10 cellular contexts compared by ENCODE assay signal in the genomic region with DNA sequence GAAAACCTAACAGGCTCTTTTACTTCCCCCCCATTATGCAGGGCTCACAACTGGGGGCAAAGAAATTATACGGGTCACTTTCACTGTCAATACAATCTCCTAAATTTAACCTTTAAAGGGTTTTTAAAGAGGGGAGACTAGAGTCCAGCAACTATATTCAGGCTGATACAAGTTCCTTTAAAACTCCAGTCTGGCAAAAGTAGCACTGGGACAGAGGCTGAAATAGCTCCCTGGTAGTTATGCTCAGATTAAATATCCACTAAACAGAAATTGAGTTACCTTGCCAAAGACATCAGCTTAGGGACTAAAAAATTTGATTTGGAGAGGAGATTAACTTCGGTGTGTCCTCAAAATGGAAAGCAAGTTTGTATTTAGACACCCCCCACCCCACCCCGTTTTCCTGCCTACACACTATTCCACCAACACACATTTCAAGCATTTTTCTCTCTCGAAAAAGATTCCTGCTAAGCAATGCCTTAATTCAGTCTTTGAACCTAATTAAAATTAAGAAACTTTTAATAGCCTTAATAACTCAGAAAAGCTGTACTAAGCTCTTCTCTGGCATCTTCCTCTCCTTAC.
DNase-seq lines count a peak whose midpoint lies in the region; ATAC-seq, FAIRE-seq and TF ChIP-seq lines count a peak whose summit lies in the region.
"Had no signal": no experiment of that assay in that cellular context is flagged by ENCODE, and none has a peak within 500 bp of the region (broad histone marks: within the 10 kb centered on the region; RNA-seq: fewer than 3 reads in every experiment).

No MANE protein-coding gene starts in this region.

- H3K27me3 Mint-ChIP-seq in nephron progenitor cell (ENCODE audit: low read depth, poor library complexity) = no peaks in the 10 kb centered on the region
- H3K27me3 Mint-ChIP-seq in activated CD4-positive, alpha-beta T cell treated with anti-CD3 and anti-CD28 coated beads, Interleukin-2, amount 10 ng/mL, durations not matched to agents 7 days and 5 days = peaks cover 50% of the 10 kb centered on the region
- H3K27me3 Mint-ChIP-seq in natural killer cell (ENCODE audit: low read depth in 2 of 2) = peaks cover 47 to 65% of the 10 kb centered on the region in 2 donors

- POLR2A ChIA-PET in HepG2 (lab: Yijun Ruan, JAX) = no interaction called here
- POLR2A ChIA-PET in activated CD4-positive, alpha-beta T cell treated with anti-CD3 and anti-CD28 coated beads, Interleukin-2, amount 10 ng/mL, durations not matched to agents 7 days and 5 days (lab: Charles Lee) = no interaction called here

- H3K9me3 Mint-ChIP-seq in nephron progenitor cell (no peaks in the 10 kb centered on the region), natural killer cell (peaks cover 0 to 3% of the 10 kb centered on the region in 2 donors)
- H3K9me3 Mint-ChIP-seq in activated CD4-positive, alpha-beta T cell treated with anti-CD3 and anti-CD28 coated beads, Interleukin-2, amount 10 ng/mL, durations not matched to agents 7 days and 5 days = no peaks in the 10 kb centered on the region

- in situ Hi-C loops in HepG2 (cut with HindIII; ENCODE audit: extremely low pct_ligation_motif_present, low pct_unique_long_range_greater_than_20kb) = no loop called here

- H3K27me3 ChIP-seq in liver (ENCODE audit: control insufficient read depth in 4 of 4, insufficient read depth in 4 of 4, low read length in 3 of 4) (no peaks in the 10 kb centered on the region), HepG2 (ENCODE audit: control insufficient read depth in 1 of 2, insufficient read depth in 2 of 2, low read length in 2 of 2) (peaks cover 3 to 30% of the 10 kb centered on the region in 2 experiments), esophagus muscularis mucosa (no peaks in the 10 kb centered on the region), Karpas-422 (ENCODE audit: low read length) (no peaks in the 10 kb centered on the region)

- peak overlapping the region; percentile 73 to 74 for H3K27ac ChIP-seq in liver (ENCODE audit: low read depth in 1 of 2, low read length in 2 of 2)
- no peak overlapping the region for H3K27ac ChIP-seq in HepG2 (ENCODE audit: extremely low read length, insufficient read depth, low read length)
- H3K27ac ChIP-seq in esophagus muscularis mucosa (replicated peaks in 1 of 4) = peak overlapping the region; percentile 91 to 94 (median 93)
- H3K27ac ChIP-seq in Karpas-422 (ENCODE audit: low read length) = no peak overlapping the region
- H3K27ac ChIP-seq: C4-2B had no signal

- H4K20me1 ChIP-seq in HepG2 (ENCODE audit: insufficient read depth, low read length) = no peaks in the 10 kb centered on the region
- no peaks in the 10 kb centered on the region for H4K20me1 ChIP-seq in Karpas-422 (ENCODE audit: insufficient read depth, low read depth, low read length)

- TF ChIP-seq RAD21 in liver (IDR thresholded peaks at IDR 0.05) (no peak), HepG2 (CRISPR knock-in tag; IDR thresholded peaks at IDR 0.05) (no peak)

- TF ChIP-seq CTCF in liver (IDR thresholded peaks at IDR 0.05; ENCODE audit: low read depth, low read length, missing input control) (no peak), HepG2 (CRISPR knock-in tag; IDR thresholded peaks at IDR 0.05) (no peak), esophagus muscularis mucosa (IDR thresholded peaks at IDR 0.05) (no peak), nephron progenitor cell (IDR thresholded peaks at IDR 0.05) (no peak), natural killer cell (IDR thresholded peaks at IDR 0.05) (no peak)

- no TSS peak for BruUV-seq in HepG2 (replicated peaks; lab: Mats Ljungman, UMichigan)

- H3K36me3 Mint-ChIP-seq in nephron progenitor cell (ENCODE audit: low read depth) = peaks cover 35% of the 10 kb centered on the region
- H3K36me3 Mint-ChIP-seq in activated CD4-positive, alpha-beta T cell treated with anti-CD3 and anti-CD28 coated beads, Interleukin-2, amount 10 ng/mL, durations not matched to agents 7 days and 5 days (ENCODE audit: low read depth) = no peaks in the 10 kb centered on the region
- no peaks in the 10 kb centered on the region for H3K36me3 Mint-ChIP-seq in natural killer cell

- TF ChIP-seq EP300 in HepG2 (IDR thresholded peaks at IDR 0.05; ENCODE audit: low read depth in 2 of 2, low read length in 2 of 2) = no peak
- TF ChIP-seq EP300 in HepG2 (CRISPR knock-in tag; IDR thresholded peaks at IDR 0.05; ENCODE audit: borderline replicate concordance) = no peak
- TF ChIP-seq EP300 in esophagus muscularis mucosa (IDR thresholded peaks at IDR 0.05) = no peak

- ATAC-seq in HepG2 (no peak), natural killer cell (no peak), GM18870 (IDR thresholded peaks at IDR 0.05; ENCODE audit: unreplicated experiment) (no peak)

- DNase-seq in HepG2 (ENCODE audit: low spot score) (no peak), esophagus muscularis mucosa (ENCODE audit: extremely low spot score) (no peak), nephron progenitor cell (no peak), Karpas-422 (no peak), natural killer cell (no peak)
- DNase-seq in activated CD4-positive, alpha-beta T cell treated with anti-CD3 and anti-CD28 coated beads, Interleukin-2, amount 10 ng/mL, durations not matched to agents 7 days and 5 days = no peak
- DNase-seq: NK-92 treated with Interleukin-12 subunit alpha and Interleukin-12 subunit beta, amount 100 ng/mL, for 24 hours had no signal

- WGBS in liver = 39% methylated on average over 4 of the region's 4 CpGs
- WGBS in HepG2 (ENCODE audit: low lambda C conversion rate) = 4% methylated on average over 4 of the region's 4 CpGs
- 27% methylated on average over 4 of the region's 4 CpGs for WGBS in esophagus muscularis mucosa

- no peak for FAIRE-seq in HepG2 (lab: Jason Lieb, UNC)

- H2AFZ ChIP-seq in HepG2 (ENCODE audit: low read length) (no peak overlapping the region), Karpas-422 (ENCODE audit: low read length) (no peak overlapping the region)

- H3K4me1 Mint-ChIP-seq in nephron progenitor cell (peaks cover 31% of the 10 kb centered on the region), natural killer cell (peaks cover 0 to 5% of the 10 kb centered on the region in 2 donors)
- peaks cover 10% of the 10 kb centered on the region for H3K4me1 Mint-ChIP-seq in activated CD4-positive, alpha-beta T cell treated with anti-CD3 and anti-CD28 coated beads, Interleukin-2, amount 10 ng/mL, durations not matched to agents 7 days and 5 days

- H3K9me2 ChIP-seq in Karpas-422 (replicated peaks; ENCODE audit: insufficient read depth, low read length) = no peaks in the 10 kb centered on the region

- peak overlapping the region in 1 of 2 donors; percentile 91 for H3K9ac ChIP-seq in liver (ENCODE audit: low read depth in 1 of 2, low read length in 2 of 2)
- H3K9ac ChIP-seq in HepG2 (ENCODE audit: insufficient read depth, low read depth, low read length) = no peak overlapping the region
- no peak overlapping the region for H3K9ac ChIP-seq in Karpas-422 (ENCODE audit: low read length)

- H3K4me2 ChIP-seq in HepG2 (ENCODE audit: low read depth, low read length) (no peak overlapping the region), Karpas-422 (ENCODE audit: low read depth, low read length, poor library complexity, severe bottlenecking) (no peak overlapping the region)

- H3K4me1 ChIP-seq in liver (ENCODE audit: control insufficient read depth in 4 of 4, insufficient read depth in 4 of 4, low read length in 3 of 4) (peaks cover 3 to 10% (median 8%) of the 10 kb centered on the region in 4 donors), HepG2 (ENCODE audit: insufficient read depth, low read length) (peaks cover 9% of the 10 kb centered on the region; the same call in 1 of the 2 replicates), esophagus muscularis mucosa (peaks cover 21 to 65% (median 64%) of the 10 kb centered on the region in 4 donors), Karpas-422 (ENCODE audit: low read length) (no peaks in the 10 kb centered on the region)

- CTCF ChIA-PET in HepG2 (lab: Yijun Ruan, JAX; ENCODE audit: low intra/inter-chr PET ratio, low total read pairs) = no interaction called here
- CTCF ChIA-PET in activated CD4-positive, alpha-beta T cell treated with anti-CD3 and anti-CD28 coated beads, Interleukin-2, amount 10 ng/mL, durations not matched to agents 7 days and 5 days (lab: Charles Lee) = interaction anchor here (1.1 kb wide), 1 partner anchor 21 kb away, joined by 3 read pairs; no protein-coding TSS in a partner anchor

- intact Hi-C loops in HepG2 (cut with micrococcal nuclease; ENCODE audit: unreplicated experiment) (loop anchor here (10.0 kb wide), 1 partner anchor 96 kb away; no protein-coding TSS in a partner anchor), esophagus muscularis mucosa (cut with DNase I) (loop anchor here (5.0 kb wide), 2 partner anchors 58 to 93 kb away; no protein-coding TSS in a partner anchor), natural killer cell (cut with micrococcal nuclease) (no loop called here)

- H3K36me3 ChIP-seq in liver (ENCODE audit: control insufficient read depth in 4 of 4, insufficient read depth in 3 of 4, low read depth in 1 of 4, low read length in 3 of 4) = no peaks in the 10 kb centered on the region
- H3K36me3 ChIP-seq in HepG2 (replicated peaks in 1 of 2; ENCODE audit: control insufficient read depth in 1 of 2, insufficient read depth in 2 of 2, low read length in 2 of 2) = no peaks in the 10 kb centered on the region
- H3K36me3 ChIP-seq in esophagus muscularis mucosa = peaks cover 0 to 3% (median 0%) of the 10 kb centered on the region in 4 donors
- no peaks in the 10 kb centered on the region for H3K36me3 ChIP-seq in Karpas-422 (ENCODE audit: insufficient read depth, low read length)

- H3K79me2 ChIP-seq in HepG2 (ENCODE audit: insufficient read depth, low read length) = no peaks in the 10 kb centered on the region
- no peaks in the 10 kb centered on the region for H3K79me2 ChIP-seq in Karpas-422 (ENCODE audit: low read length)

- TF ChIP-seq POLR2A in HepG2 (IDR thresholded peaks at IDR 0.05; ENCODE audit: insufficient read depth in 1 of 2, low read depth in 2 of 2, low read length in 2 of 2) = no peak
- TF ChIP-seq POLR2A in esophagus muscularis mucosa (IDR thresholded peaks at IDR 0.05; ENCODE audit: low read depth) = no peak

- no peaks in the 10 kb centered on the region for H3K9me3 ChIP-seq in liver (ENCODE audit: control insufficient read depth in 4 of 4, low read length in 3 of 4)
- no peaks in the 10 kb centered on the region for H3K9me3 ChIP-seq in HepG2 (ENCODE audit: low read length)
- H3K9me3 ChIP-seq in esophagus muscularis mucosa = no peaks in the 10 kb centered on the region
- H3K9me3 ChIP-seq in Karpas-422 (ENCODE audit: low read length) = no peaks in the 10 kb centered on the region

- H3K27ac Mint-ChIP-seq in nephron progenitor cell (no peak overlapping the region), natural killer cell (no peak overlapping the region)
- no peak overlapping the region for H3K27ac Mint-ChIP-seq in activated CD4-positive, alpha-beta T cell treated with anti-CD3 and anti-CD28 coated beads, Interleukin-2, amount 10 ng/mL, durations not matched to agents 7 days and 5 days

- peak overlapping the region; percentile 86 for H3K4me3 Mint-ChIP-seq in nephron progenitor cell
- H3K4me3 Mint-ChIP-seq in activated CD4-positive, alpha-beta T cell treated with anti-CD3 and anti-CD28 coated beads, Interleukin-2, amount 10 ng/mL, durations not matched to agents 7 days and 5 days = no peak overlapping the region
- H3K4me3 Mint-ChIP-seq in natural killer cell = no peak overlapping the region

- peak overlapping the region in 2 of 3 donors; percentile 86 to 90 for H3K4me3 ChIP-seq in liver (ENCODE audit: low read depth in 1 of 3, low read length in 3 of 3)
- no peak overlapping the region for H3K4me3 ChIP-seq in HepG2 (replicated peaks in 1 of 3; ENCODE audit: insufficient read depth in 1 of 3, low read depth in 2 of 3, low read length in 3 of 3)
- H3K4me3 ChIP-seq in esophagus muscularis mucosa = peak overlapping the region; percentile 87 to 89 (median 88)
- H3K4me3 ChIP-seq in Karpas-422 (ENCODE audit: low read length) = no peak overlapping the region

Comparison
In these comparisons a context has a peak if more than half of its experiments do, and no peak if none do; other contexts are left out.
1. H3K27ac ChIP-seq: peak in liver (2 of 2) and esophagus muscularis mucosa (4 of 4); none in HepG2 (single experiment) and Karpas-422 (single experiment).
2. H3K4me3 ChIP-seq: peak in liver (2 of 3) and esophagus muscularis mucosa (4 of 4); none in HepG2 (0 of 3) and Karpas-422 (single experiment).